Comparison of ENCODE assay signal across 9 cellular contexts in the genomic region with DNA sequence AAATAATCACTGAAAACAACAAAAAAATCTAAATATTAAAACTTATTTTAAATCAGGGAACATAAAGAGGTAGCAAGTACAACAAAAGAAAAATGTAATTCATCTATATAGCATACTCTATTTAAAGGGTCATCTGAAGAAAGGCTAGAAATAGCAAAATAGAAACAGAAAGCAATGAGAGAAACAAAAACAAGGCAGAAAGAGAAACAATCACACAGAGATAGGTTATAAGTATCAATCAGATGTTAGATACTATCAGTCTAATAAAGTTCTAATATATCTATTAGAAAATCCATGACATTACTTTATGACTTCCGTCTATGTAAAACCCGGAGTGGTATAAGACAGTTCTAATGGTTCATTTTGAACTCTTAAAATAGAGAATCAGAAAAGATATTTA. TPM values are rescaled to one million over a fixed set of nuclear protein-coding genes. Genes with fewer than 3 reads are reported as not detected.
A peak's percentile ranks its signal among the peaks of the same experiment; 100 is the strongest.
DNase-seq lines count a peak whose midpoint lies in the region; ATAC-seq and TF ChIP-seq lines count a peak whose summit lies in the region.
"Had no signal": no experiment of that assay in that cellular context is flagged by ENCODE, and none has a peak within 500 bp of the region (broad histone marks: within the 10 kb centered on the region; RNA-seq: fewer than 3 reads in every experiment).

No MANE protein-coding gene starts in this region.

- no peak for TF ChIP-seq EP300 in gastroesophageal sphincter (IDR thresholded peaks at IDR 0.05)

- H3K27ac Mint-ChIP-seq in Calu3 (ENCODE audit: unreplicated experiment): no peak overlapping the region

- intact Hi-C loops in Calu3 (cut with micrococcal nuclease; ENCODE audit: unreplicated experiment) (no loop called here), colonic mucosa (cut with DNase I) (no loop called here), Right ventricle myocardium superior (cut with DNase I) (no loop called here)

- H3K4me1 ChIP-seq in gastroesophageal sphincter: peaks cover 11 to 73% (median 14%) of the 10 kb centered on the region in 3 donors
- no peaks in the 10 kb centered on the region for H3K4me1 ChIP-seq in colonic mucosa

- no peak for TF ChIP-seq POLR2A in gastroesophageal sphincter (IDR thresholded peaks at IDR 0.05)

- H3K9me3 ChIP-seq in gastroesophageal sphincter: no peaks in the 10 kb centered on the region
- H3K9me3 ChIP-seq in colonic mucosa: no peaks in the 10 kb centered on the region
- H3K9me3 ChIP-seq: body of pancreas had no signal

- H3K4me3 ChIP-seq in GM06990 (replicated peaks; ENCODE audit: low read depth, low read length) (peak overlapping the region; percentile 60), gastroesophageal sphincter (peak overlapping the region; percentile 22 to 26), colonic mucosa (no peak overlapping the region)
- H3K4me3 ChIP-seq: body of pancreas had no signal

- H3K27ac ChIP-seq in gastroesophageal sphincter: peak overlapping the region in 2 of 4 donors; percentile 18 to 36
- no peak overlapping the region for H3K27ac ChIP-seq in colonic mucosa

- CTCF ChIA-PET in Calu3 (lab: Charles Lee): no interaction called here

- no peaks in the 10 kb centered on the region for H3K9me3 Mint-ChIP-seq in Calu3 (ENCODE audit: low read depth, unreplicated experiment)

- H3K36me3 Mint-ChIP-seq in Calu3 (ENCODE audit: insufficient read depth, unreplicated experiment): peaks cover 9% of the 10 kb centered on the region

- H3K9ac ChIP-seq in colonic mucosa (ENCODE audit: low read depth in 2 of 2, low read length in 2 of 2): no peak overlapping the region

- DNase-seq in GM06990 (ENCODE audit: extremely low read depth, insufficient read length) (no peak), GM20000 (ENCODE audit: low spot score) (peak; percentile 42), retina (no peak), Calu3 (no peak), colonic mucosa (no peak), Right ventricle myocardium superior (no peak)
- DNase-seq: body of pancreas had no signal

- no peaks in the 10 kb centered on the region for H3K27me3 ChIP-seq in GM06990 (replicated peaks; ENCODE audit: control insufficient read depth, insufficient read depth, low read length)
- no peaks in the 10 kb centered on the region for H3K27me3 ChIP-seq in gastroesophageal sphincter
- H3K27me3 ChIP-seq in colonic mucosa: no peaks in the 10 kb centered on the region
- H3K27me3 ChIP-seq: body of pancreas had no signal

- H3K27me3 Mint-ChIP-seq in Calu3 (ENCODE audit: unreplicated experiment): no peaks in the 10 kb centered on the region

- peaks cover 19% of the 10 kb centered on the region for H3K4me1 Mint-ChIP-seq in Calu3 (ENCODE audit: low read depth, unreplicated experiment)

- 35 to 43% methylated on average over 2 of the region's 2 CpGs for WGBS in gastroesophageal sphincter (ENCODE audit: low coverage in 1 of 2), 2 donors

- ATAC-seq in HG03565 (IDR thresholded peaks at IDR 0.05; ENCODE audit: unreplicated experiment) (peak; percentile 84), gastroesophageal sphincter (no peak), Right ventricle myocardium superior (ENCODE audit: poor library complexity) (no peak)
- ATAC-seq: body of pancreas had no signal

- H3K4me3 Mint-ChIP-seq in Calu3 (ENCODE audit: low read depth, unreplicated experiment): no peak overlapping the region

- no TSS peak for BruUV-seq in Calu3 (replicated peaks; lab: Mats Ljungman, UMichigan)

- TF ChIP-seq CTCF in GM06990 (IDR thresholded peaks at IDR 0.05; ENCODE audit: insufficient read depth, low read length, poor library complexity, severe bottlenecking) (no peak), GM20000 (IDR thresholded peaks at IDR 0.05; ENCODE audit: extremely low read depth, missing control alignments) (no peak), gastroesophageal sphincter (IDR thresholded peaks at IDR 0.05) (no peak), Calu3 (IDR thresholded peaks at IDR 0.05; ENCODE audit: unreplicated experiment) (no peak), colonic mucosa (IDR thresholded peaks at IDR 0.05) (no peak)

- H3K36me3 ChIP-seq in GM06990 (ENCODE audit: control insufficient read depth, insufficient read depth, low read length) (peaks cover 1% of the 10 kb centered on the region; the same call in 1 of the 2 replicates), gastroesophageal sphincter (peaks cover 0 to 3% of the 10 kb centered on the region in 2 donors), colonic mucosa (no peaks in the 10 kb centered on the region)

RNA-seq across cellular contexts. Expression of gene RICTOR, which starts 16.0 kb away (rescaled TPM):
- total RNA-seq in gastroesophageal sphincter (10 to 100 TPM; 24.0 to 46.1 (median 31.9) TPM), Calu3 (2022) (41.1 and 47.1 TPM in 2 replicates), colonic mucosa (10 to 100 TPM; 15.1 to 32.9 TPM), Right ventricle myocardium superior (25.6 TPM)
